1 cellular context compared by ENCODE assay signal in the genomic region with DNA sequence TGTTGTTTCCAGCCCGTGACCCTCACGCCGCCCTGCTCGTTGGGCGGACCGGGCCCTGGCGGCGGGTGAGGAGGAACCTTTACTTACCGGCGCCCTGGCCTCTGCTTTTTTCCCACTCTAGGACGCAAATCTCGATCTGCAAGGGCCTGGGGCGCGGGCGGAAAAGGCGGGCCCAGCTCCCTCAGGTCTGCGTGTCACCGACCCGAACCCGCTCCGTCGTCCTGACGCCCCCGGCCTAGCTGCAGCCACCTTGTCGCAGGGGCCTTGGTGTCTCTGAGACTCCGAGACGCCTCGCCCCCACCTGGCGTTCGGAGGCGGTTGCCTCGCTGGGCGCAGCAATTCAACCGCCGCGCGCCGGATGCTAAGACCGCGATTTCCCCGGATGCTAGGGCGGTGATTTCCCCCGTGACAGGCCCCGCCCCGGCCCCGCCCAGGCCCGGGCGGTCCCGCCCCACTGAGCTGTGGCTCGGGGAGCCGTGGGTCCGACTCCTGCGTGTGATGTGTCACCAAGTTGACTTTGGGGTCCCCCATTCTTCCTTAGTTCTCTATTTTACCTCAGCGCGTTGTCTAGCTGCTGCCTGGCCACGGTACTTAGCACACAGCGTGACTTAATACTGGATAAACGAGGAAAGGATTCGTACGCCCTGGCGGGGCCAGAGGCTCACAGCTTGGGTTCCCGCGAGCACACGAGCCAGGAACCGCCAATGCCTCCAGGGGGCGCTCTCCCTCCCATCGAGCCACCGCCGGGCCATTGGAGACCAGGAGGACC.
TF ChIP-seq lines count a peak whose summit lies in the region.

Gene RPL39L, minus strand, starts transcription at position 371 of the 769 bp plus-strand sequence. CDS start 18,196 bp downstream, outside the sequence.

TF ChIP-seq in SK-N-SH treated with all-trans-retinoic acid at 6 μM for 48 hours, 23 proteins besides CTCF, POLR2A, EP300 and RAD21 (continued from another document):
- TF ChIP-seq PATZ1 (CRISPR knock-in tag; IDR thresholded peaks at IDR 0.05; ENCODE audit: borderline replicate concordance) (no peak), OSR1 (CRISPR knock-in tag; IDR thresholded peaks at IDR 0.05) (no peak), ESRRG (CRISPR knock-in tag; IDR thresholded peaks at IDR 0.05) (no peak)
- TF ChIP-seq, protein P1, sequence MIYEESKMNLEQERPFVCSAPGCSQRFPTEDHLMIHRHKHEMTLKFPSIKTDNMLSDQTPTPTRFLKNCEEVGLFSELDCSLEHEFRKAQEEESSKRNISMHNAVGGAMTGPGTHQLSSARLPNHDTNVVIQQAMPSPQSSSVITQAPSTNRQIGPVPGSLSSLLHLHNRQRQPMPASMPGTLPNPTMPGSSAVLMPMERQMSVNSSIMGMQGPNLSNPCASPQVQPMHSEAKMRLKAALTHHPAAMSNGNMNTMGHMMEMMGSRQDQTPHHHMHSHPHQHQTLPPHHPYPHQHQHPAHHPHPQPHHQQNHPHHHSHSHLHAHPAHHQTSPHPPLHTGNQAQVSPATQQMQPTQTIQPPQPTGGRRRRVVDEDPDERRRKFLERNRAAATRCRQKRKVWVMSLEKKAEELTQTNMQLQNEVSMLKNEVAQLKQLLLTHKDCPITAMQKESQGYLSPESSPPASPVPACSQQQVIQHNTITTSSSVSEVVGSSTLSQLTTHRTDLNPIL (CRISPR knock-in tag; IDR thresholded peaks at IDR 0.05; ENCODE audit: low read depth) = no peak
